In the genomic region with DNA sequence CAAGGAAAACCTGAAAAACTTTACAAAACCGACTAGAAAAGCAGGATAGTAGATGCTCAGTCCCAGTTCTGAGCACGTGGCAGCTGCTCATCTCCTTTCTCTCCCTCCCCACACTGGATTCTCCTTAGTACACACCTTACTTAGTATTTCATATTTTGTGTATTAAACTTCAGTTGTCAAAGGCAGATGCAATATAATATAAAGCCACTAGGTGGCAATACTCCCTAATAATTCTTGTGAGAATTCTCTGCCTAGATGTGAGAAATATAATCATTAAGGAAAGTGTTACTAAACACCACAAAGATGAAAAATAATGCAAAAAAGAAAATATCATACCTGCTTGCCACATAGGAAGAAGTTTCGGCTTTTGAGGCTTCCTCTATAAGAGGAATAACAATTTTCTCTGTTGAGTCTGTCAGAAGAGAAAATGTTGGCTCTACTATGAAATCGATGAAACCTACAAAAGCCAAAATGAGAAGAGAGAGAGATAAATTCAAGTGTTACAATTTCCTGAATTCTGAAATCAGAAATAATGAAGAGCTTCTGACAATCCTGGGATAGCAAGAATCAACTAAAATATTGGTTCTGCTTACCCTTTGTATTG, we compare ENCODE assay signal across 1 cellular context.
TF ChIP-seq lines count a peak whose summit lies in the region.

No MANE protein-coding gene starts in this region.

TF ChIP-seq in SK-N-SH treated with all-trans-retinoic acid at 6 μM for 48 hours, 23 proteins besides CTCF, POLR2A, EP300 and RAD21 (continued from another document):
- TF ChIP-seq ZFP30 (CRISPR knock-in tag; IDR thresholded peaks at IDR 0.05) (no peak), GLIS3 (CRISPR knock-in tag; IDR thresholded peaks at IDR 0.05) (no peak), CSDC2 (CRISPR knock-in tag; IDR thresholded peaks at IDR 0.05) (no peak), OSR1 (CRISPR knock-in tag; IDR thresholded peaks at IDR 0.05) (no peak)
- TF ChIP-seq, protein P1, sequence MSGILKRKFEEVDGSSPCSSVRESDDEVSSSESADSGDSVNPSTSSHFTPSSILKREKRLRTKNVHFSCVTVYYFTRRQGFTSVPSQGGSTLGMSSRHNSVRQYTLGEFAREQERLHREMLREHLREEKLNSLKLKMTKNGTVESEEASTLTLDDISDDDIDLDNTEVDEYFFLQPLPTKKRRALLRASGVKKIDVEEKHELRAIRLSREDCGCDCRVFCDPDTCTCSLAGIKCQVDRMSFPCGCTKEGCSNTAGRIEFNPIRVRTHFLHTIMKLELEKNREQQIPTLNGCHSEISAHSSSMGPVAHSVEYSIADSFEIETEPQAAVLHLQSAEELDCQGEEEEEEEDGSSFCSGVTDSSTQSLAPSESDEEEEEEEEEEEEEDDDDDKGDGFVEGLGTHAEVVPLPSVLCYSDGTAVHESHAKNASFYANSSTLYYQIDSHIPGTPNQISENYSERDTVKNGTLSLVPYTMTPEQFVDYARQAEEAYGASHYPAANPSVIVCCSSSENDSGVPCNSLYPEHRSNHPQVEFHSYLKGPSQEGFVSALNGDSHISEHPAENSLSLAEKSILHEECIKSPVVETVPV (CRISPR knock-in tag; IDR thresholded peaks at IDR 0.05) = no peak
